In the genomic region with DNA sequence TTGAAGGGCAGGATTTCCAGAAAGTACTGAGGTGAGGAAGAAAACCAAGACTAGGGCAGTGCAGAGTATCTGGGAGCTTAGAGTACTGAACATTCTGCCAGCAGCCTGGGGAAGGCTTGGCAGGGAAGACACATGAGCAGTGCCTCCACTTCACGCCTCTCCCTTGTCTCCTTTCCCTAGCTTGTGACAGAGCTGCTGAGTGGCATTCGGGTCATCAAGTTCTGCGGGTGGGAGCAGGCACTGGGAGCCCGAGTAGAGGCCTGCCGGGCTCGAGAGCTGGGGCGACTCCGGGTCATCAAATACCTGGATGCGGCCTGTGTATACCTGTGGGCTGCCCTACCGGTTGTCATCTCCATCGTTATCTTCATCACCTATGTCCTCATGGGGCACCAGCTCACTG, we compare ENCODE assay signal across 21 cellular contexts. TPM values are rescaled to one million over a fixed set of nuclear protein-coding genes. Genes with fewer than 3 reads are reported as not detected.
"Had no signal": no experiment of that assay in that cellular context is flagged by ENCODE, and none has a peak within 500 bp of the region (broad histone marks: within the 10 kb centered on the region; RNA-seq: fewer than 3 reads in every experiment).

No MANE protein-coding gene starts in this region.

- H3K9me3 ChIP-seq: breast epithelium, mucosa of descending colon, neutrophil, thyroid gland, uterus had no signal

- H3K4me1 ChIP-seq: uterus had no signal

- H3K27ac ChIP-seq: neutrophil, thyroid gland, uterus had no signal

- H3K36me3 ChIP-seq: breast epithelium, uterus had no signal

- H3K4me3 ChIP-seq: breast epithelium, mucosa of descending colon, thyroid gland, uterus had no signal

- DNase-seq: activated CD4-positive, CD25-positive, alpha-beta regulatory T cell treated with anti-CD3 and anti-CD28 coated beads, Interleukin-2, amount 50 U/mL, for 72 hours; activated CD8-positive, alpha-beta T cell treated with anti-CD3 and anti-CD28 coated beads for 36 hours; activated naive CD4-positive, alpha-beta T cell; activated naive CD8-positive, alpha-beta T cell treated with anti-CD3 and anti-CD28 coated beads, Interleukin-2, amount 50 U/mL, for 24 hours; activated T-cell treated with anti-CD3 and anti-CD28 coated beads, Interleukin-2, amount 50 U/mL, for 72 hours; dermis blood vessel endothelial cell; effector memory CD8-positive, alpha-beta T cell; foreskin melanocyte; head of caudate nucleus; mammary epithelial cell; mucosa of descending colon; naive thymus-derived CD4-positive, alpha-beta T cell; posterior cingulate gyrus; stimulated activated CD4-positive, alpha-beta T cell treated with anti-CD3 and anti-CD28 coated beads, Interleukin-1b, Interleukin-23, amount 100 ng/mL, for 48 hours; T-helper 1 cell; T1000; thyroid gland; uterus had no signal

- H3K27me3 ChIP-seq: breast epithelium, neutrophil, thyroid gland, uterus had no signal

RNA-seq across cellular contexts. Expression of gene DLK2, which starts 20.9 kb away (rescaled TPM):
- total RNA-seq: aorta had no signal
